8 cellular contexts compared by ENCODE assay signal in genomic region chr2:237474931-237475703, GRCh38. TPM values are rescaled to one million over a fixed set of nuclear protein-coding genes. Genes with fewer than 3 reads are reported as not detected.
A peak's percentile ranks its signal among the peaks of the same experiment; 100 is the strongest.
DNase-seq lines count a peak whose midpoint lies in the region; ATAC-seq, FAIRE-seq and TF ChIP-seq lines count a peak whose summit lies in the region.

No MANE protein-coding gene starts in this region.

- WGBS in pancreas, 2 donors, result 2% methylated on average over 45 to 79 of the region's 79 CpGs

- no peaks in the 10 kb centered on the region for H3K36me3 Mint-ChIP-seq in activated naive CD4-positive, alpha-beta T cell treated with anti-CD3 and anti-CD28 coated beads, Interleukin-2, amount 50 U/mL, for 72 hours

- TF ChIP-seq CTCF in pancreas (IDR thresholded peaks at IDR 0.05) (peak; percentile 73 to 93 (median 82)), tibial artery (IDR thresholded peaks at IDR 0.05) (peak; percentile 95 to 97)

- no peak overlapping the region for H3K27ac ChIP-seq in SK-N-MC
- peak overlapping the region; percentile 81 to 94 (median 86) for H3K27ac ChIP-seq in pancreas
- H3K27ac ChIP-seq in tibial artery, result peak overlapping the region; percentile 92 to 95

- H3K9me3 ChIP-seq in SK-N-MC (ENCODE audit: low read depth, low read length) (no peaks in the 10 kb centered on the region), pancreas (no peaks in the 10 kb centered on the region), tibial artery (no peaks in the 10 kb centered on the region)

- H3K27me3 ChIP-seq in pancreas, result no peaks in the 10 kb centered on the region
- no peaks in the 10 kb centered on the region for H3K27me3 ChIP-seq in tibial artery

- DNase-seq in DMS79 (lab: John Stamatoyannopoulos, UW) (peak; percentile 21), HuH-7 (ENCODE audit: low spot score) (peak; percentile 86), SK-N-MC (ENCODE audit: low read depth, low spot score) (no peak), Right ventricle myocardium inferior (ENCODE audit: missing footprints) (peak; percentile 91), pancreas (peak; percentile 68 to 95 (median 85)), tibial artery (peak; percentile 73 to 86)
- peak; percentile 73 to 86 for DNase-seq in activated naive CD4-positive, alpha-beta T cell treated with anti-CD3 and anti-CD28 coated beads, Interleukin-2, amount 50 U/mL, for 72 hours (ENCODE audit: low spot score in 2 of 2)

- no peak for FAIRE-seq in pancreas (lab: Jason Lieb, UNC)

- H3K4me3 ChIP-seq in SK-N-MC (peak overlapping the region; percentile 85), pancreas (peak overlapping the region; percentile 42 to 83 (median 70)), tibial artery (peak overlapping the region; percentile 73 to 75)

- ATAC-seq in GM21390 (IDR thresholded peaks at IDR 0.05; ENCODE audit: unreplicated experiment), result peak; percentile 89
- peak; percentile 67 to 83 for ATAC-seq in activated naive CD4-positive, alpha-beta T cell treated with anti-CD3 and anti-CD28 coated beads, Interleukin-2, amount 50 U/mL, for 72 hours
- ATAC-seq in Right ventricle myocardium inferior, result peak; percentile 93
- peak; percentile 87 to 92 (median 89) for ATAC-seq in pancreas

- H3K36me3 ChIP-seq in SK-N-MC (ENCODE audit: insufficient read depth, low read length) (no peaks in the 10 kb centered on the region), pancreas (no peaks in the 10 kb centered on the region), tibial artery (no peaks in the 10 kb centered on the region)

- H3K9me3 Mint-ChIP-seq in activated naive CD4-positive, alpha-beta T cell treated with anti-CD3 and anti-CD28 coated beads, Interleukin-2, amount 50 U/mL, for 72 hours, result no peaks in the 10 kb centered on the region

- H3K4me1 ChIP-seq in pancreas (peaks cover 0 to 18% (median 16%) of the 10 kb centered on the region in 3 donors), tibial artery (peaks cover 0 to 42% (median 20%) of the 10 kb centered on the region in 4 donors)

- H3K27ac Mint-ChIP-seq in activated naive CD4-positive, alpha-beta T cell treated with anti-CD3 and anti-CD28 coated beads, Interleukin-2, amount 50 U/mL, for 72 hours, result peak overlapping the region; percentile 85 to 96

- intact Hi-C loops in Right ventricle myocardium inferior (cut with DNase I) (loop anchor here (1.0 to 10.0 kb wide), 4 partner anchors 54 to 383 kb away; no protein-coding TSS in a partner anchor), pancreas (cut with DNase I) (loop anchor here in 1 of 3 donors (10.0 kb wide), 1 partner anchor 60 kb away; the partner anchor contains the start of gene COL6A3), tibial artery (cut with DNase I; ENCODE audit: low total_unique reads) (loop anchor here (5.0 to 10.0 kb wide), 5 partner anchors 53 to 350 kb away; no protein-coding TSS in a partner anchor)

- H3K9ac ChIP-seq in SK-N-MC (ENCODE audit: insufficient read length), result peak overlapping the region; percentile 84

RNA-seq across cellular contexts. Expression of gene MLPH, which starts 11.9 kb away (rescaled TPM):
- total RNA-seq in activated naive CD4-positive, alpha-beta T cell treated with anti-CD3 and anti-CD28 coated beads, Interleukin-2, amount 50 U/mL, for 72 hours, result not detected
- 79.0 TPM for total RNA-seq in Right ventricle myocardium inferior
- total RNA-seq in pancreas, result 10 to 100 TPM in 5 of 6 donors, 1 to 10 TPM in 1; 6.2 to 25.3 (median 13.1) TPM
- 10 to 100 TPM; 28.1 to 45.2 TPM for polyA plus RNA-seq in pancreas

Comparison
In these comparisons a context has a peak if more than half of its experiments do, and no peak if none do; other contexts are left out.
1. RNA of gene MLPH, which starts 11.9 kb away (total RNA-seq): 79.0 TPM in Right ventricle myocardium inferior (single experiment) and 6.2 to 25.3 TPM in pancreas; not detected in activated naive CD4-positive, alpha-beta T cell treated with anti-CD3 and anti-CD28 coated beads, Interleukin-2, amount 50 U/mL, for 72 hours; every median in the first group is over 4 times any median in the second.
2. Peak in every context shown above with its lines, with median percentiles within 50 percentile points of each other: ATAC-seq and H3K4me3 ChIP-seq.